ENCODE assay signal across 1 cellular context in the genomic region with DNA sequence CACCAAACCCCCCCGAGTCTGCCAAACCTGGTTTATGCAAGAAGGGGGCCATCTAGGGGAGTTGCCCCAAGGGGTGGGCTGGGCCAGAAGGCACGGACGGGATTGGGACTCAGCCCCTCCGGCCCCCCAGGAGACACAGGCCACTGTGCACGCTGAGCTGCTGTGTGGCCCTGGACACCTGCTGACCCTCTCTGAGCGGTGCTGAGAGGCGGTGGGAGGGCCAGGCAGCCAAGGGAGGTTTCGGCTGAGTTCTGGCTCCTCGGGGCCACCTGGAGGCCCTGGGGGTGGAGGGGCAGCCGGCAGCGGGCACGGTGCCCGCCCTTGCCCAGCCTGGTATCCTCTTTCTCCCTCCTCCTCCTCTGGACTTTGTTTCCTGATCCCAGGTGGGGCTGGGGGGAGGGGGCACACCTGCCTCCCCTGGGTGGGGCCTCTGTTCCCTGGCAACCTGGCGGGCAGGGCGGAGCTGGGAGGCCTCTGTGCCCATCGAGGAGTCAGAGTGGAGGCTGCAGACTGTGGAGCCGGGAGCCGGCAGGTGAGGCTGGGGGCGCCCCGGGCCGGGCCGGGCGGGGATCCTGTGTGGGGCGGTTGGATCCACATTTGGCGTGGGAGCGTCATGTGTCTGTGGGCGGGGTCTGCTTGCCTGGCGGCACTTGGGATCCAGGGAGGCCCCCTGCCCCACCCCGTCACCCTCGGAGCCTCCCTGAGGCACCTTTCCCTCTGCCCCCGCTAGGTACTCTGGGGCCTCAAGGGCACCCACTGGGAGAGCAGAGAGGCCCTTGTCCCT.
TF ChIP-seq lines count a peak whose summit lies in the region.

A gene with protein sequence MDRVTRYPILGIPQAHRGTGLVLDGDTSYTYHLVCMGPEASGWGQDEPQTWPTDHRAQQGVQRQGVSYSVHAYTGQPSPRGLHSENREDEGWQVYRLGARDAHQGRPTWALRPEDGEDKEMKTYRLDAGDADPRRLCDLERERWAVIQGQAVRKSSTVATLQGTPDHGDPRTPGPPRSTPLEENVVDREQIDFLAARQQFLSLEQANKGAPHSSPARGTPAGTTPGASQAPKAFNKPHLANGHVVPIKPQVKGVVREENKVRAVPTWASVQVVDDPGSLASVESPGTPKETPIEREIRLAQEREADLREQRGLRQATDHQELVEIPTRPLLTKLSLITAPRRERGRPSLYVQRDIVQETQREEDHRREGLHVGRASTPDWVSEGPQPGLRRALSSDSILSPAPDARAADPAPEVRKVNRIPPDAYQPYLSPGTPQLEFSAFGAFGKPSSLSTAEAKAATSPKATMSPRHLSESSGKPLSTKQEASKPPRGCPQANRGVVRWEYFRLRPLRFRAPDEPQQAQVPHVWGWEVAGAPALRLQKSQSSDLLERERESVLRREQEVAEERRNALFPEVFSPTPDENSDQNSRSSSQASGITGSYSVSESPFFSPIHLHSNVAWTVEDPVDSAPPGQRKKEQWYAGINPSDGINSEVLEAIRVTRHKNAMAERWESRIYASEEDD (plus strand): TSS at position 473 of the 784 bp plus-strand sequence. CDS start 5,835 bp downstream, outside the sequence.

TF ChIP-seq in GM23338, 12 proteins besides CTCF, POLR2A, EP300 and RAD21 (continued from another document):
- TF ChIP-seq, protein P1, sequence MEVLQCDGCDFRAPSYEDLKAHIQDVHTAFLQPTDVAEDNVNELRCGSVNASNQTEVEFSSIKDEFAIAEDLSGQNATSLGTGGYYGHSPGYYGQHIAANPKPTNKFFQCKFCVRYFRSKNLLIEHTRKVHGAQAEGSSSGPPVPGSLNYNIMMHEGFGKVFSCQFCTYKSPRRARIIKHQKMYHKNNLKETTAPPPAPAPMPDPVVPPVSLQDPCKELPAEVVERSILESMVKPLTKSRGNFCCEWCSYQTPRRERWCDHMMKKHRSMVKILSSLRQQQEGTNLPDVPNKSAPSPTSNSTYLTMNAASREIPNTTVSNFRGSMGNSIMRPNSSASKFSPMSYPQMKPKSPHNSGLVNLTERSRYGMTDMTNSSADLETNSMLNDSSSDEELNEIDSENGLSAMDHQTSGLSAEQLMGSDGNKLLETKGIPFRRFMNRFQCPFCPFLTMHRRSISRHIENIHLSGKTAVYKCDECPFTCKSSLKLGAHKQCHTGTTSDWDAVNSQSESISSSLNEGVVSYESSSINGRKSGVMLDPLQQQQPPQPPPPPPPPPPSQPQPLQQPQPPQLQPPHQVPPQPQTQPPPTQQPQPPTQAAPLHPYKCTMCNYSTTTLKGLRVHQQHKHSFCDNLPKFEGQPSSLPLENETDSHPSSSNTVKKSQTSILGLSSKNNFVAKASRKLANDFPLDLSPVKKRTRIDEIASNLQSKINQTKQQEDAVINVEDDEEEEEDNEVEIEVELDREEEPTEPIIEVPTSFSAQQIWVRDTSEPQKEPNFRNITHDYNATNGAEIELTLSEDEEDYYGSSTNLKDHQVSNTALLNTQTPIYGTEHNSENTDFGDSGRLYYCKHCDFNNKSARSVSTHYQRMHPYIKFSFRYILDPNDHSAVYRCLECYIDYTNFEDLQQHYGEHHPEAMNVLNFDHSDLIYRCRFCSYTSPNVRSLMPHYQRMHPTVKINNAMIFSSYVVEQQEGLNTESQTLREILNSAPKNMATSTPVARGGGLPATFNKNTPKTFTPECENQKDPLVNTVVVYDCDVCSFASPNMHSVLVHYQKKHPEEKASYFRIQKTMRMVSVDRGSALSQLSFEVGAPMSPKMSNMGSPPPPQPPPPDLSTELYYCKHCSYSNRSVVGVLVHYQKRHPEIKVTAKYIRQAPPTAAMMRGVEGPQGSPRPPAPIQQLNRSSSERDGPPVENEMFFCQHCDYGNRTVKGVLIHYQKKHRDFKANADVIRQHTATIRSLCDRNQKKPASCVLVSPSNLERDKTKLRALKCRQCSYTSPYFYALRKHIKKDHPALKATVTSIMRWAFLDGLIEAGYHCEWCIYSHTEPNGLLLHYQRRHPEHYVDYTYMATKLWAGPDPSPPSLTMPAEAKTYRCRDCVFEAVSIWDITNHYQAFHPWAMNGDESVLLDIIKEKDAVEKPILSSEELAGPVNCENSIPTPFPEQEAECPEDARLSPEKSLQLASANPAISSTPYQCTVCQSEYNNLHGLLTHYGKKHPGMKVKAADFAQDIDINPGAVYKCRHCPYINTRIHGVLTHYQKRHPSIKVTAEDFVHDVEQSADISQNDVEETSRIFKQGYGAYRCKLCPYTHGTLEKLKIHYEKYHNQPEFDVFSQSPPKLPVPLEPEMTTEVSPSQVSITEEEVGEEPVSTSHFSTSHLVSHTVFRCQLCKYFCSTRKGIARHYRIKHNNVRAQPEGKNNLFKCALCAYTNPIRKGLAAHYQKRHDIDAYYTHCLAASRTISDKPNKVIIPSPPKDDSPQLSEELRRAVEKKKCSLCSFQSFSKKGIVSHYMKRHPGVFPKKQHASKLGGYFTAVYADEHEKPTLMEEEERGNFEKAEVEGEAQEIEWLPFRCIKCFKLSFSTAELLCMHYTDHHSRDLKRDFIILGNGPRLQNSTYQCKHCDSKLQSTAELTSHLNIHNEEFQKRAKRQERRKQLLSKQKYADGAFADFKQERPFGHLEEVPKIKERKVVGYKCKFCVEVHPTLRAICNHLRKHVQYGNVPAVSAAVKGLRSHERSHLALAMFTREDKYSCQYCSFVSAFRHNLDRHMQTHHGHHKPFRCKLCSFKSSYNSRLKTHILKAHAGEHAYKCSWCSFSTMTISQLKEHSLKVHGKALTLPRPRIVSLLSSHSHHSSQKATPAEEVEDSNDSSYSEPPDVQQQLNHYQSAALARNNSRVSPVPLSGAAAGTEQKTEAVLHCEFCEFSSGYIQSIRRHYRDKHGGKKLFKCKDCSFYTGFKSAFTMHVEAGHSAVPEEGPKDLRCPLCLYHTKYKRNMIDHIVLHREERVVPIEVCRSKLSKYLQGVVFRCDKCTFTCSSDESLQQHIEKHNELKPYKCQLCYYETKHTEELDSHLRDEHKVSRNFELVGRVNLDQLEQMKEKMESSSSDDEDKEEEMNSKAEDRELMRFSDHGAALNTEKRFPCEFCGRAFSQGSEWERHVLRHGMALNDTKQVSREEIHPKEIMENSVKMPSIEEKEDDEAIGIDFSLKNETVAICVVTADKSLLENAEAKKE (CRISPR knock-in tag; IDR thresholded peaks at IDR 0.05) = no peak
- TF ChIP-seq ZNF331 (CRISPR knock-in tag; IDR thresholded peaks at IDR 0.05; ENCODE audit: low read depth) = no peak
